10 cellular contexts compared by ENCODE assay signal in genomic region chr3:31041161-31041978, GRCh38.
DNase-seq lines count a peak whose midpoint lies in the region; TF ChIP-seq lines count a peak whose summit lies in the region.
"Had no signal": no experiment of that assay in that cellular context is flagged by ENCODE, and none has a peak within 500 bp of the region (broad histone marks: within the 10 kb centered on the region; RNA-seq: fewer than 3 reads in every experiment).

No MANE protein-coding gene starts in this region.

- no peak for TF ChIP-seq POLR2A in ovary (IDR thresholded peaks at IDR 0.05)

- H2AFZ ChIP-seq in GM23248 = no peak overlapping the region

- no peaks in the 10 kb centered on the region for H4K20me1 ChIP-seq in GM23248 (ENCODE audit: insufficient read depth)

- H3K9me3 ChIP-seq in GM23248 (ENCODE audit: low read depth) = no peaks in the 10 kb centered on the region
- H3K9me3 ChIP-seq in ovary = no peaks in the 10 kb centered on the region

- peak overlapping the region; percentile 87 for H3K27ac Mint-ChIP-seq in progenitor cell of endocrine pancreas
- H3K27ac Mint-ChIP-seq in activated CD4-positive, alpha-beta memory T cell treated with anti-CD3 and anti-CD28 coated beads, Interleukin-2, amount 10 ng/mL, durations not matched to agents 7 days and 5 days = no peak overlapping the region
- H3K27ac Mint-ChIP-seq: dendritic cell treated with granulocyte-macrophage colony-stimulating factor and Interleukin-4, amounts not matched to agents 40 ng/mL and 50 ng/mL, for 4 days had no signal

- POLR2A ChIA-PET in activated CD4-positive, alpha-beta memory T cell treated with anti-CD3 and anti-CD28 coated beads, Interleukin-2, amount 10 ng/mL, durations not matched to agents 7 days and 5 days (lab: Charles Lee) = no interaction called here

- H3K36me3 Mint-ChIP-seq in progenitor cell of endocrine pancreas (ENCODE audit: insufficient read depth) = peaks cover 2% of the 10 kb centered on the region
- no peaks in the 10 kb centered on the region for H3K36me3 Mint-ChIP-seq in activated CD4-positive, alpha-beta memory T cell treated with anti-CD3 and anti-CD28 coated beads, Interleukin-2, amount 10 ng/mL, durations not matched to agents 7 days and 5 days (ENCODE audit: low read depth)

- in situ Hi-C loops in GM23248 (cut with MboI) = no loop called here

- peaks cover 12% of the 10 kb centered on the region for H3K9me3 Mint-ChIP-seq in progenitor cell of endocrine pancreas (ENCODE audit: low read depth)
- H3K9me3 Mint-ChIP-seq in activated CD4-positive, alpha-beta memory T cell treated with anti-CD3 and anti-CD28 coated beads, Interleukin-2, amount 10 ng/mL, durations not matched to agents 7 days and 5 days = peaks cover 9% of the 10 kb centered on the region

- no peak overlapping the region for H3K4me3 Mint-ChIP-seq in progenitor cell of endocrine pancreas (ENCODE audit: low read depth)
- no peak overlapping the region for H3K4me3 Mint-ChIP-seq in activated CD4-positive, alpha-beta memory T cell treated with anti-CD3 and anti-CD28 coated beads, Interleukin-2, amount 10 ng/mL, durations not matched to agents 7 days and 5 days
- H3K4me3 Mint-ChIP-seq: dendritic cell treated with granulocyte-macrophage colony-stimulating factor and Interleukin-4, amounts not matched to agents 40 ng/mL and 50 ng/mL, for 4 days had no signal

- no peaks in the 10 kb centered on the region for H3K36me3 ChIP-seq in GM23248 (ENCODE audit: low read depth)
- no peaks in the 10 kb centered on the region for H3K36me3 ChIP-seq in ovary

- DNase-seq in GM23248 (peak; percentile 66), RKO (ENCODE audit: low spot score) (peak; percentile 72), fibroblast of peridontal ligament (ENCODE audit: extremely low read depth) (peak; percentile 54), progenitor cell of endocrine pancreas (ENCODE audit: low spot score, unreplicated experiment) (no peak), NCI-H1417 (lab: John Stamatoyannopoulos, UW) (no peak), ovary (no peak), NCI-H345 (lab: John Stamatoyannopoulos, UW) (no peak)
- no peak for DNase-seq in activated CD4-positive, alpha-beta memory T cell treated with anti-CD3 and anti-CD28 coated beads, Interleukin-2, amount 10 ng/mL, durations not matched to agents 7 days and 5 days
- DNase-seq: activated CD8-positive, alpha-beta memory T cell treated with anti-CD3 and anti-CD28 coated beads for 24 hours had no signal

- WGBS in GM23248 (ENCODE audit: low coverage in 1 of 2, low lambda C conversion rate in 2 of 2, missing lambda C conversion rate in 2 of 2), 2 experiments = 53 to 79% methylated on average over 2 of the region's 2 CpGs
- WGBS in ovary, 3 donors = 20 to 53% (median 41%) methylated on average over 2 of the region's 2 CpGs

- no peaks in the 10 kb centered on the region for H3K27me3 Mint-ChIP-seq in progenitor cell of endocrine pancreas
- no peaks in the 10 kb centered on the region for H3K27me3 Mint-ChIP-seq in activated CD4-positive, alpha-beta memory T cell treated with anti-CD3 and anti-CD28 coated beads, Interleukin-2, amount 10 ng/mL, durations not matched to agents 7 days and 5 days
- H3K27me3 Mint-ChIP-seq: dendritic cell treated with granulocyte-macrophage colony-stimulating factor and Interleukin-4, amounts not matched to agents 40 ng/mL and 50 ng/mL, for 4 days had no signal

- H3K9ac ChIP-seq in GM23248 = no peak overlapping the region

- H3K4me3 ChIP-seq in GM23248 (no peak overlapping the region), ovary (no peak overlapping the region)

- no peak for TF ChIP-seq CTCF in progenitor cell of endocrine pancreas (IDR thresholded peaks at IDR 0.05; ENCODE audit: unreplicated experiment)
- TF ChIP-seq CTCF in ovary (IDR thresholded peaks at IDR 0.05) = no peak

- CTCF ChIA-PET in activated CD4-positive, alpha-beta memory T cell treated with anti-CD3 and anti-CD28 coated beads, Interleukin-2, amount 10 ng/mL, durations not matched to agents 7 days and 5 days (lab: Charles Lee) = no interaction called here

- no peaks in the 10 kb centered on the region for H3K79me2 ChIP-seq in GM23248 (ENCODE audit: insufficient read depth)

- H3K27ac ChIP-seq in GM23248 = no peak overlapping the region
- H3K27ac ChIP-seq in ovary = no peak overlapping the region

- H3K4me1 Mint-ChIP-seq in progenitor cell of endocrine pancreas (ENCODE audit: low read depth) = peaks cover 4% of the 10 kb centered on the region
- no peaks in the 10 kb centered on the region for H3K4me1 Mint-ChIP-seq in activated CD4-positive, alpha-beta memory T cell treated with anti-CD3 and anti-CD28 coated beads, Interleukin-2, amount 10 ng/mL, durations not matched to agents 7 days and 5 days

- no peaks in the 10 kb centered on the region for H3K9me2 ChIP-seq in GM23248 (ENCODE audit: insufficient read depth)

- peaks cover 14% of the 10 kb centered on the region for H3F3A ChIP-seq in GM23248 (ENCODE audit: insufficient read depth)

- H3K4me1 ChIP-seq in GM23248 (ENCODE audit: insufficient read depth) (peaks cover 8% of the 10 kb centered on the region; the same call in 1 of the 2 replicates), ovary (ENCODE audit: insufficient read depth) (no peaks in the 10 kb centered on the region)

- no peak for TF ChIP-seq EP300 in ovary (IDR thresholded peaks at IDR 0.05)

- intact Hi-C loops in ovary (cut with DNase I) = no loop called here

- no peak overlapping the region for H3K4me2 ChIP-seq in GM23248 (ENCODE audit: unreplicated experiment)

- H3K27me3 ChIP-seq in GM23248 (replicated peaks; ENCODE audit: insufficient read depth) (no peaks in the 10 kb centered on the region), ovary (no peaks in the 10 kb centered on the region)

Comparison
In these comparisons a context has a peak if more than half of its experiments do, and no peak if none do; other contexts are left out.
1. DNase-seq: peak in GM23248 (single experiment), RKO (single experiment) and fibroblast of peridontal ligament (single experiment); none in progenitor cell of endocrine pancreas (single experiment), NCI-H1417 (0 of 3), ovary (0 of 5), NCI-H345 (single experiment) and activated CD4-positive, alpha-beta memory T cell treated with anti-CD3 and anti-CD28 coated beads, Interleukin-2, amount 10 ng/mL, durations not matched to agents 7 days and 5 days (single experiment).